Comparison of ENCODE assay signal across 10 cellular contexts in the genomic region with DNA sequence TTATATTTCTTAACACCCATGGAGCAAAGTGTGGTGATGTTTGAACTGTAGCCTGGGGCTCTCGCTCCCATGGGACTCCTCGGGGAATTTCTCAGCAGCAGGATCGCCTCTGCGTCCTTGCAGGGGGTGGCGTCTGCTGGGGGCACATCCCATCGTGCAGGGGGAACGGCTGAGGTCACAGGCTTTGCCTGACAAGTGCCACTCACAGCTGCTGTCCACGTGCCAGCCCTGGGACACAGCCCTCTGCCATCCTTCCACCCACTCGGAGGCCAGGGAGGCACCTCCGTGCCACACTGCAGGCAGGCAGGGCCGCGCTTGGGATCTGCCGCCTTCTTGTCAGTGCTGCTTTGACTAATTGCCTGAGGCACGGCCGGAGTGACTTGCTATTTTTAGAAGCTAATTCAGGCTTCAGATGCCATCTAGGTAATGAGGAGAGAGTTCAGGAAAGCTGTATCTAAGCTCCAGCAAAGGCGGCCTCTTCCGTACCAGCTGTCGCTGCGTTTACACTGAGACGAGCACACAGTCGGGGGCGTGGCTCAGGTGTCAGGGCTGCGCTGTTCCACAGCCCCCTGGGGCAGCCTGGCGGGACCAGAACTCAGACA. TPM values are rescaled to one million over a fixed set of nuclear protein-coding genes. Genes with fewer than 3 reads are reported as not detected.
DNase-seq lines count a peak whose midpoint lies in the region; ATAC-seq lines count a peak whose summit lies in the region.
"Had no signal": no experiment of that assay in that cellular context is flagged by ENCODE, and none has a peak within 500 bp of the region (broad histone marks: within the 10 kb centered on the region; RNA-seq: fewer than 3 reads in every experiment).

No MANE protein-coding gene starts in this region.

- peaks cover 3% of the 10 kb centered on the region for H3K4me1 ChIP-seq in adipocyte (ENCODE audit: control insufficient read depth, insufficient read depth, low read length)
- H3K4me1 ChIP-seq: colonic mucosa had no signal

- ATAC-seq in HG02610 (IDR thresholded peaks at IDR 0.05; ENCODE audit: unreplicated experiment): no peak
- no peak for ATAC-seq in GM21529 (IDR thresholded peaks at IDR 0.05; ENCODE audit: unreplicated experiment)

- no peak overlapping the region for H3K9ac ChIP-seq in adipocyte (ENCODE audit: low read length)

- peaks cover 22% of the 10 kb centered on the region for H3K36me3 ChIP-seq in adipocyte (ENCODE audit: control insufficient read depth, insufficient read depth, low read length, severe bottlenecking)

- no peaks in the 10 kb centered on the region for H3K9me3 ChIP-seq in adipocyte (ENCODE audit: control insufficient read depth, low read length)
- H3K9me3 ChIP-seq: colonic mucosa, SJSA1 had no signal

- H3K4me3 ChIP-seq in adipocyte (ENCODE audit: low read length): no peak overlapping the region
- H3K4me3 ChIP-seq: colonic mucosa, SJSA1 had no signal

- H3K27me3 ChIP-seq in adipocyte (replicated peaks; ENCODE audit: control insufficient read depth, insufficient read depth, low read length): no peaks in the 10 kb centered on the region
- H3K27me3 ChIP-seq: colonic mucosa, SJSA1 had no signal

- DNase-seq in A172 (ENCODE audit: low spot score) (peak; percentile 75), NCI-H187 treated with DMSO at 0.1 percent for 48 hours (lab: John Stamatoyannopoulos, UW) (peak; percentile 91), adipocyte (ENCODE audit: low read depth) (peak; percentile 2), kidney tubule cell (ENCODE audit: low spot score) (peak; percentile 36), GDM1 (lab: John Stamatoyannopoulos, UW) (no peak)
- no peak for DNase-seq in stimulated activated CD4-positive, alpha-beta T cell treated with anti-CD3 and anti-CD28 coated beads, Interleukin-1b, Interleukin-23, amount 100 ng/mL, for 48 hours
- DNase-seq: colonic mucosa had no signal

RNA-seq across cellular contexts. Expression of gene PITRM1, which starts 45.7 kb away (rescaled TPM):
- 99.5 and 105 TPM in 2 replicates for total RNA-seq in A172 (2014; rRNA removed; shearing (Covaris generic))

RNA-seq across cellular contexts. Expression of gene PFKP, which starts 59.5 kb away (rescaled TPM):
- total RNA-seq in A172 (2014; rRNA removed; shearing (Covaris generic)): 233 and 244 TPM in 2 replicates

Comparison
In these comparisons a context has a peak if more than half of its experiments do, and no peak if none do; other contexts are left out.
1. DNase-seq: peak in A172 (single experiment), NCI-H187 treated with DMSO at 0.1 percent for 48 hours (single experiment), adipocyte (single experiment) and kidney tubule cell (single experiment); none in GDM1 (single experiment) and stimulated activated CD4-positive, alpha-beta T cell treated with anti-CD3 and anti-CD28 coated beads, Interleukin-1b, Interleukin-23, amount 100 ng/mL, for 48 hours (single experiment).